Comparison of ENCODE assay signal across 20 cellular contexts in the genomic region with DNA sequence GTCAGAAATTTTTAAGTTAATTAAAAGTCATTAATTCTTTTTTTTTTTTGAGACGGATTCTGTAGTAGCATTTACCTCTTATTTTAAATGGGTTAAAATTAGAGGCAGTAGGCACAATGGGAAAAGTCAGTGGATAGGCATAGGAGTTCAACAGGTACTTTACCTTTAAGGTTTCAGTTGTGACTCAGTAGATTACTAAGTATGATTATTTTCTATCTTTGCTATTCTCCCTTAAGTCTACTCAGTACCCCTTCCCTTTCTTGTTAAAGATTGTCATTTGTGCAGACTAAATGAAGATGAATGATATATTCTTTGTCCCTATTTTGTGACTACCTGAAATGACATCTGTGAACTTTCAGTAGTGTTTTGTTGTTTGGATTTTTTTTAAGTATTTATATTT. TPM values are rescaled to one million over a fixed set of nuclear protein-coding genes. Genes with fewer than 3 reads are reported as not detected.
DNase-seq lines count a peak whose midpoint lies in the region; ATAC-seq, FAIRE-seq and TF ChIP-seq lines count a peak whose summit lies in the region.
"Had no signal": no experiment of that assay in that cellular context is flagged by ENCODE, and none has a peak within 500 bp of the region (broad histone marks: within the 10 kb centered on the region; RNA-seq: fewer than 3 reads in every experiment).

No MANE protein-coding gene starts in this region.

- CTCF ChIA-PET in HEK293 (lab: Yijun Ruan, JAX) = no interaction called here

- H3K36me3 ChIP-seq in HEK293 (ENCODE audit: control insufficient read depth in 2 of 2, insufficient read depth in 1 of 2, low read length in 2 of 2) = peaks cover 0 to 27% of the 10 kb centered on the region in 2 experiments; a peak in 2 of 3 replicates

- DNase-seq in foreskin keratinocyte (no peak), NCI-H748 (lab: John Stamatoyannopoulos, UW; ENCODE audit: unreplicated experiment) (no peak), T-helper 9 cell (no peak)
- DNase-seq: 8988T; AML-193; Caco-2; Calu3; CD4-positive, alpha-beta T cell; CD8-positive, alpha-beta T cell; DMS79 treated with DMSO at 0.1 percent for 48 hours; GF-D8 had no signal

- FAIRE-seq in A204.1 (lab: Jason Lieb, UNC) = peak; percentile 53
- FAIRE-seq: A549, D721Med, G401.6, GM12891 had no signal

- H3K27ac ChIP-seq in HEK293 (ENCODE audit: extremely low read depth, low read depth, low read length) (no peak overlapping the region), foreskin keratinocyte (no peak overlapping the region)
- H3K27ac ChIP-seq: A549; BLaER1 treated with 17β-estradiol and CSF1 and Interleukin-3, amounts not matched to agents 10 nM and 100 nM; C4-2B had no signal

- TF ChIP-seq CTCF in HEK293 (tag by site-specific recombination; IDR thresholded peaks at IDR 0.05) (no peak), foreskin keratinocyte (conservative IDR thresholded peaks at IDR 0.05) (no peak)

- ATAC-seq in foreskin keratinocyte = peak; percentile 46
- ATAC-seq in GM19023 (IDR thresholded peaks at IDR 0.05; ENCODE audit: unreplicated experiment) = no peak
- ATAC-seq: A549; CD8-positive, alpha-beta T cell had no signal

- no peaks in the 10 kb centered on the region for H3K9me3 ChIP-seq in HEK293 (ENCODE audit: control insufficient read depth, insufficient read depth, low read depth, low read length)
- H3K9me3 ChIP-seq: A549; BLaER1 treated with 17β-estradiol and CSF1 and Interleukin-3, amounts not matched to agents 10 nM and 100 nM; Caco-2 had no signal

- no peaks in the 10 kb centered on the region for H3K27me3 ChIP-seq in foreskin keratinocyte
- H3K27me3 ChIP-seq: BLaER1 treated with 17β-estradiol and CSF1 and Interleukin-3, amounts not matched to agents 10 nM and 100 nM had no signal

- no peak overlapping the region for H3K4me3 ChIP-seq in HEK293 (ENCODE audit: low read depth, low read length)
- H3K4me3 ChIP-seq: A549; BLaER1 treated with 17β-estradiol and CSF1 and Interleukin-3, amounts not matched to agents 10 nM and 100 nM had no signal

- peaks cover 4% of the 10 kb centered on the region for H3K4me1 ChIP-seq in HEK293 (ENCODE audit: control insufficient read depth, insufficient read depth, low read length)
- peaks cover 20% of the 10 kb centered on the region for H3K4me1 ChIP-seq in foreskin keratinocyte

- POLR2A ChIA-PET in HEK293 (lab: Yijun Ruan, JAX) = interaction anchor here (1.2 kb wide), 1 partner anchor 20 kb away, joined by 3 read pairs; a partner anchor contains a TSS

TF ChIP-seq in HEK293, 187 proteins besides CTCF, POLR2A, EP300 and RAD21:
- TF ChIP-seq SCRT1 (tag by site-specific recombination; IDR thresholded peaks at IDR 0.05; ENCODE audit: borderline replicate concordance) = peak; percentile 12; the same call in 1 of the 2 replicates
- no peak for TF ChIP-seq ZXDB (tag by site-specific recombination; IDR thresholded peaks at IDR 0.05)
- no peak for TF ChIP-seq ZNF558 (tag by site-specific recombination; IDR thresholded peaks at IDR 0.05)
- peak; percentile 33; the same call in 1 of the 2 replicates for TF ChIP-seq SCRT2 (tag by site-specific recombination; IDR thresholded peaks at IDR 0.05)

RNA-seq across cellular contexts. Expression of a gene that starts 19.7 kb away (rescaled TPM):
- total RNA-seq in foreskin keratinocyte = 20.8 and 22.5 TPM in 2 replicates
- polyA plus RNA-seq in foreskin keratinocyte = 11.4 and 12.9 TPM in 2 replicates

RNA-seq across cellular contexts. Expression of a gene that starts 38.6 kb away (rescaled TPM):
- 3.6 and 4.3 TPM in 2 replicates for total RNA-seq in foreskin keratinocyte
- 0.95 and 1.3 TPM in 2 replicates for polyA plus RNA-seq in foreskin keratinocyte
